22 cellular contexts compared by ENCODE assay signal in genomic region chr6:87903299-87903698, GRCh38.
"Had no signal": no experiment of that assay in that cellular context is flagged by ENCODE, and none has a peak within 500 bp of the region (broad histone marks: within the 10 kb centered on the region; RNA-seq: fewer than 3 reads in every experiment).

No MANE protein-coding gene starts in this region.

- H3K79me2 ChIP-seq: parathyroid adenoma had no signal

- H2AFZ ChIP-seq: parathyroid adenoma had no signal

- H3K9ac ChIP-seq: parathyroid adenoma had no signal

- H3K9me3 Mint-ChIP-seq: activated B cell treated with CpG ODN at 0.5 μM for 24 hours; activated CD8-positive, alpha-beta T cell treated with anti-CD3 and anti-CD28 coated beads for 36 hours; activated naive CD4-positive, alpha-beta T cell treated with anti-CD3 and anti-CD28 coated beads, Interleukin-2, amount 10 ng/mL, durations not matched to agents 7 days and 5 days; activated naive CD8-positive, alpha-beta T cell treated with anti-CD3 and anti-CD28 coated beads, Interleukin-2, amount 50 U/mL, for 24 hours; activated T-helper 2 cell treated with anti-CD3 and anti-CD28 coated beads, Interferon-gamma antibody, Interleukin-2, Interleukin-4, amounts not matched to agents 10 μg/mL and 5 μg/mL and 100 μg/mL, durations not matched to agents 14 hours and 24 hours and 36 hours; neural crest cell had no signal

- H3K9me3 ChIP-seq: sigmoid colon, thyroid gland had no signal

- H3K4me3 Mint-ChIP-seq: activated B cell treated with CpG ODN at 0.5 μM for 24 hours; activated CD8-positive, alpha-beta T cell treated with anti-CD3 and anti-CD28 coated beads for 36 hours; activated naive CD4-positive, alpha-beta T cell treated with anti-CD3 and anti-CD28 coated beads, Interleukin-2, amount 10 ng/mL, durations not matched to agents 7 days and 5 days; activated naive CD8-positive, alpha-beta T cell treated with anti-CD3 and anti-CD28 coated beads, Interleukin-2, amount 50 U/mL, for 24 hours; brain had no signal

- H3K27me3 Mint-ChIP-seq: activated B cell treated with CpG ODN at 0.5 μM for 24 hours had no signal

- H3K4me3 ChIP-seq: sigmoid colon, thyroid gland had no signal

- ATAC-seq: activated CD8-positive, alpha-beta T cell treated with anti-CD3 and anti-CD28 coated beads for 36 hours; activated naive CD8-positive, alpha-beta T cell treated with anti-CD3 and anti-CD28 coated beads, Interleukin-2, amount 50 U/mL, for 24 hours; left colon had no signal

- DNase-seq: activated B cell treated with CpG ODN at 0.5 μM for 24 hours; activated CD4-positive, alpha-beta T cell treated with anti-CD3 and anti-CD28 coated beads for 4 hours; activated CD8-positive, alpha-beta T cell treated with anti-CD3 and anti-CD28 coated beads for 36 hours; activated naive CD4-positive, alpha-beta T cell treated with anti-CD3 and anti-CD28 coated beads, Interleukin-2, amount 10 ng/mL, durations not matched to agents 7 days and 5 days; activated naive CD8-positive, alpha-beta T cell treated with anti-CD3 and anti-CD28 coated beads, Interleukin-2, amount 50 U/mL, for 24 hours; activated T-cell treated with anti-CD3 and anti-CD28 coated beads, Interleukin-2, amount 50 U/mL, for 1 hour; anterior cingulate cortex; caudate nucleus; foreskin fibroblast; hippocampal formation; islet precursor cell; left colon; sigmoid colon; stimulated activated CD4-positive, alpha-beta T cell treated with anti-CD3 and anti-CD28 coated beads, Interleukin-4, amount 100 ng/mL, for 24 hours; stimulated activated naive CD4-positive, alpha-beta T cell; T-helper 1 cell; T-helper 9 cell; thyroid gland had no signal

- H3K27ac ChIP-seq: parathyroid adenoma, sigmoid colon, thyroid gland had no signal

- H3K4me1 ChIP-seq: parathyroid adenoma, sigmoid colon, thyroid gland had no signal

- H3K36me3 Mint-ChIP-seq: activated naive CD4-positive, alpha-beta T cell treated with anti-CD3 and anti-CD28 coated beads, Interleukin-2, amount 10 ng/mL, durations not matched to agents 7 days and 5 days; brain had no signal

- H3K36me3 ChIP-seq: sigmoid colon, thyroid gland had no signal

- H3K27ac Mint-ChIP-seq: activated B cell treated with CpG ODN at 0.5 μM for 24 hours; activated CD8-positive, alpha-beta T cell treated with anti-CD3 and anti-CD28 coated beads for 36 hours; activated naive CD4-positive, alpha-beta T cell treated with anti-CD3 and anti-CD28 coated beads, Interleukin-2, amount 10 ng/mL, durations not matched to agents 7 days and 5 days; activated naive CD8-positive, alpha-beta T cell treated with anti-CD3 and anti-CD28 coated beads, Interleukin-2, amount 50 U/mL, for 24 hours; activated T-helper 2 cell treated with anti-CD3 and anti-CD28 coated beads, Interferon-gamma antibody, Interleukin-2, Interleukin-4, amounts not matched to agents 10 μg/mL and 5 μg/mL and 100 μg/mL, durations not matched to agents 14 hours and 24 hours and 36 hours had no signal

- H3K27me3 ChIP-seq: sigmoid colon, thyroid gland had no signal
